ENCODE assay signal across 8 cellular contexts in genomic region chr10:95374597-95375209, GRCh38.
DNase-seq lines count a peak whose midpoint lies in the region; ATAC-seq, FAIRE-seq and TF ChIP-seq lines count a peak whose summit lies in the region.

No MANE protein-coding gene starts in this region.

- no peaks in the 10 kb centered on the region for H3K9me3 ChIP-seq in A673 (ENCODE audit: low read depth, low read length, poor library complexity, severe bottlenecking)
- H3K9me3 ChIP-seq in mammary epithelial cell (replicated peaks; ENCODE audit: insufficient read depth, low read length): no peaks in the 10 kb centered on the region

- H2AFZ ChIP-seq in mammary epithelial cell (ENCODE audit: low read depth, low read length): no peak overlapping the region

- H3K27me3 ChIP-seq in A673 (replicated peaks; ENCODE audit: insufficient read depth, low read depth, low read length, poor library complexity) (peaks cover 38% of the 10 kb centered on the region), mammary epithelial cell (ENCODE audit: insufficient read depth, low read length) (no peaks in the 10 kb centered on the region), kidney epithelial cell (ENCODE audit: control insufficient read depth, insufficient read depth, low read length) (no peaks in the 10 kb centered on the region)

- ATAC-seq in HG02798 (IDR thresholded peaks at IDR 0.05; ENCODE audit: poor library complexity, unreplicated experiment): peak; percentile 97

- no peak for TF ChIP-seq POLR2A in GM12892 (IDR thresholded peaks at IDR 0.05; ENCODE audit: low read depth, low read length)

- H3K4me1 ChIP-seq in A673 (ENCODE audit: insufficient read depth, low read length, poor library complexity, severe bottlenecking) (no peaks in the 10 kb centered on the region), mammary epithelial cell (ENCODE audit: insufficient read depth, low read length) (no peaks in the 10 kb centered on the region)

- WGBS in mammary epithelial cell (ENCODE audit: low coverage, missing lambda C conversion rate): 4% methylated on average over 5 of the region's 5 CpGs

- no peaks in the 10 kb centered on the region for H3K79me2 ChIP-seq in mammary epithelial cell (ENCODE audit: insufficient read depth, low read length)

- H3K4me3 ChIP-seq in A673 (ENCODE audit: low read depth, low read length, poor library complexity, severe bottlenecking) (no peak overlapping the region), mammary epithelial cell (replicated peaks in 1 of 3; ENCODE audit: insufficient read depth in 1 of 3, low read depth in 2 of 3, low read length in 3 of 3) (no peak overlapping the region), kidney epithelial cell (ENCODE audit: low read depth, low read length) (no peak overlapping the region)

- intact Hi-C loops in A673 (cut with micrococcal nuclease; ENCODE audit: unreplicated experiment) (loop anchor here (1.0 to 5.0 kb wide), 2 partner anchors 227 to 468 kb away; no protein-coding TSS in a partner anchor), mammary epithelial cell (cut with micrococcal nuclease) (loop anchor here (1.0 to 5.0 kb wide), 5 partner anchors 56 to 468 kb away; partner anchors contain the start of gene TCTN3)

- no peaks in the 10 kb centered on the region for H4K20me1 ChIP-seq in mammary epithelial cell (ENCODE audit: insufficient read depth, low read length)

- POLR2A ChIA-PET in A673 (lab: Charles Lee; ENCODE audit: low non-redundant PET): no interaction called here

- H3K4me2 ChIP-seq in mammary epithelial cell (ENCODE audit: insufficient read depth, low read depth, low read length): no peak overlapping the region

- FAIRE-seq in GM12892 (lab: Jason Lieb, UNC): peak; percentile 100

- no peak overlapping the region for H3K9ac ChIP-seq in mammary epithelial cell (ENCODE audit: insufficient read depth, low read length)

- BruUV-seq in A673 (replicated peaks; lab: Mats Ljungman, UMichigan): no TSS peak
- BruUV-seq in mammary epithelial cell (replicated peaks; lab: Mats Ljungman, UMichigan): no TSS peak

- DNase-seq in A673 (ENCODE audit: low spot score) (peak; percentile 82), GM12892 (ENCODE audit: insufficient read length) (peak; percentile 50), NCI-H146 treated with DMSO at 0.1 percent for 48 hours (lab: John Stamatoyannopoulos, UW; ENCODE audit: unreplicated experiment) (peak; percentile 63), T-helper 1 cell (peak in 3 of 5 donors; percentile 13 to 71 (median 25)), mammary epithelial cell (peak; percentile 68), kidney epithelial cell (ENCODE audit: low read depth) (peak; percentile 25)
- DNase-seq in stimulated activated CD4-positive, alpha-beta T cell treated with anti-CD3 and anti-CD28 coated beads, Interleukin-2, amount 100 ng/mL, for 4 hours (ENCODE audit: low read depth): peak; percentile 9

- dilution Hi-C loops in mammary epithelial cell (cut with HindIII; ENCODE audit: low sequenced_read_pairs): no loop called here

- H3K36me3 ChIP-seq in A673 (ENCODE audit: insufficient read depth, low read length, poor library complexity, severe bottlenecking) (no peaks in the 10 kb centered on the region), mammary epithelial cell (ENCODE audit: insufficient read depth, low read length) (no peaks in the 10 kb centered on the region), kidney epithelial cell (ENCODE audit: control insufficient read depth, insufficient read depth, low read length) (no peaks in the 10 kb centered on the region)

- CTCF ChIA-PET in A673 (lab: Charles Lee): interaction anchor here (0.6 to 1.3 kb wide), 4 partner anchors 58 to 775 kb away, joined by 3 to 6 read pairs (median 4); no protein-coding TSS in a partner anchor
- CTCF ChIA-PET in mammary epithelial cell (lab: Charles Lee; ENCODE audit: low non-redundant PET): interaction anchor here (0.6 to 0.9 kb wide), 4 partner anchors 11 to 228 kb away, joined by 3 to 7 read pairs (median 4); no protein-coding TSS in a partner anchor

- TF ChIP-seq CTCF in A673 (conservative IDR thresholded peaks at IDR 0.05; ENCODE audit: low read depth, low read length) (peak; percentile 84), mammary epithelial cell (conservative IDR thresholded peaks at IDR 0.05 in 1 of 2, IDR thresholded peaks at IDR 0.05 in 1 of 2; ENCODE audit: extremely low read depth in 1 of 2, insufficient read depth in 1 of 2, low read depth in 1 of 2, low read length in 2 of 2) (peak; percentile 95 to 99), kidney epithelial cell (IDR thresholded peaks at IDR 0.05; ENCODE audit: insufficient read depth, low read length, poor library complexity, severe bottlenecking) (peak; percentile 97)

- H3K27ac ChIP-seq in A673 (ENCODE audit: low read depth, low read length, poor library complexity, severe bottlenecking) (no peak overlapping the region), mammary epithelial cell (ENCODE audit: insufficient read depth, low read depth, low read length) (no peak overlapping the region)

- in situ Hi-C loops in mammary epithelial cell (cut with MboI; ENCODE audit: low sequenced_read_pairs in 2 of 2): loop anchor here (5.0 to 10.0 kb wide), 2 partner anchors 60 to 228 kb away; no protein-coding TSS in a partner anchor

Comparison
In these comparisons a context has a peak if more than half of its experiments do, and no peak if none do; other contexts are left out.
1. DNase-seq: peak in every context shown above with its lines; median percentile 82 in A673; 68 in mammary epithelial cell; 63 in NCI-H146 treated with DMSO at 0.1 percent for 48 hours; 50 in GM12892; 25 in T-helper 1 cell; 25 in kidney epithelial cell; 9 in stimulated activated CD4-positive, alpha-beta T cell treated with anti-CD3 and anti-CD28 coated beads, Interleukin-2, amount 100 ng/mL, for 4 hours.